In genomic region chr7:50952120-50952519, GRCh38 we compare ENCODE assay signal across 8 cellular contexts.
"Had no signal": no experiment of that assay in that cellular context is flagged by ENCODE, and none has a peak within 500 bp of the region (broad histone marks: within the 10 kb centered on the region; RNA-seq: fewer than 3 reads in every experiment).

No MANE protein-coding gene starts in this region.

- FAIRE-seq: H1, H54, HTR-8/SVneo, K562 had no signal

- H2AFZ ChIP-seq: GM23338 had no signal

- H3K4me3 ChIP-seq: GM23338, K562 had no signal

- ATAC-seq: GM23338, K562 had no signal

- H3K4me2 ChIP-seq: GM23338 had no signal

- DNase-seq: H9, HCEC 1CT, IMR-90 had no signal
